8 cellular contexts compared by ENCODE assay signal in the genomic region with DNA sequence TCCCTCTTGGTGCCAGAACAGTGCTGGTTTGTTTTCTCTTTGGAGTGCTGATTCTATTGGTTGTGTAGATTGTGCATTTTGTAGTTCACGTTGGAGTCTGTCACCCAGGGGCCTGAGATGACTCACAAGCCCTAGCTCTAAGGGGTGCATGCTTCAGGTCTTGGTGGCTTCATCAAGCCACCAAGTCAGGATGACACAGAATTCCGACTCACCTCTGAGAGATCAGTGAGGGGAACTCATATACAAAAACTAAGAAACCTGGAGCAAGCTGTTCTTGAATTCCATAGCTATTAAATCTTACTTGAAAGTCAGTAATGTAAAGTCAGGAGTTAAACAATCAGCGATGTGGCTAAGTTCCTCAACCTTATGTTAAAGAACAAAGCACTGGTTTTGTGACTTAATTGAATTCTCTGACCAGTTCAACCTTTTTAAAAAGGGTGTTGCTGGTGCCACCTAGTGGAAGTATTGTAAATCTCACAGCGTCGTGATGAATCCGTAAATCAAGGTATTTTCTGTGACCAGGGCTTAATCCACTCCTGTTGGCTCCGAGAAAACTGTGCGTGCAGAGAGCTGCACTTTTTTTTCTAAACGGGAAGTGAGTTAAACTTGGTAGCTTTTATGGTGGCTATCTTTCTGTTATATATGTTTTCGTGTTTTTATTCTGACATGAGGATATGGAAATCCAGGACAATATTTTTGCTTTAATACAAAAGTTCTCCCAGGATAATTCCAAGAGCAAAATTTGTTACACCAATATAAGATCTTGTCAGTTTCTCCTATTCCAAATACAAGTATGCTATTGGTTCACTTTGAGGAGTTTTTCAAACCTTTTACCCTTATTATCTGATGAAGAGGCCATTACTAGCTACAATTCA. TPM values are rescaled to one million over a fixed set of nuclear protein-coding genes. Genes with fewer than 3 reads are reported as not detected.
DNase-seq lines count a peak whose midpoint lies in the region.

No MANE protein-coding gene starts in this region.

- H3K27me3 ChIP-seq in H7 (ENCODE audit: control insufficient read depth, insufficient read depth, low read length) = no peaks in the 10 kb centered on the region

- DNase-seq in activated naive CD4-positive, alpha-beta T cell treated with Interleukin-2 at 50 U/mL for 16 hours = peak; percentile 21
- no peak for DNase-seq in activated naive CD4-positive, alpha-beta T cell (lab: John Stamatoyannopoulos, UW)
- DNase-seq in H7 = peak; percentile 33
- peak; percentile 66 for DNase-seq in LHCN-M2 (ENCODE audit: low read depth)
- DNase-seq in RKO (ENCODE audit: low spot score) = peak; percentile 84
- DNase-seq in brain pericyte (ENCODE audit: low read depth, low spot score) = peak; percentile 17
- DNase-seq in islet precursor cell = peak; percentile 59
- peak; percentile 35 for DNase-seq in stimulated activated CD4-positive, alpha-beta T cell treated with anti-CD3 and anti-CD28 coated beads, Interleukin-4, amount 100 ng/mL, for 24 hours

- no peaks in the 10 kb centered on the region for H3K36me3 ChIP-seq in H7 (replicated peaks; ENCODE audit: control insufficient read depth, insufficient read depth, low read length)

- no peak overlapping the region for H3K4me3 ChIP-seq in H7 (ENCODE audit: insufficient read depth, low read depth, low read length)

RNA-seq across cellular contexts. Expression of a gene that starts 14.6 kb away (rescaled TPM):
- total RNA-seq in H7 (2014; rRNA removed; shearing (Covaris generic)) = not detected in 2 replicates
- 0.13 TPM in 1 of 2 replicates, not detected in the other for total RNA-seq in LHCN-M2 (2014; rRNA removed)
- polyA plus RNA-seq in LHCN-M2 (2012) = not detected

Comparison
In these comparisons a context has a peak if more than half of its experiments do, and no peak if none do; other contexts are left out.
1. DNase-seq: peak in activated naive CD4-positive, alpha-beta T cell treated with Interleukin-2 at 50 U/mL for 16 hours (single experiment), H7 (single experiment), LHCN-M2 (single experiment), RKO (single experiment), brain pericyte (single experiment), islet precursor cell (single experiment) and stimulated activated CD4-positive, alpha-beta T cell treated with anti-CD3 and anti-CD28 coated beads, Interleukin-4, amount 100 ng/mL, for 24 hours (single experiment); none in activated naive CD4-positive, alpha-beta T cell (0 of 4).